8 cellular contexts compared by ENCODE assay signal in the genomic region with DNA sequence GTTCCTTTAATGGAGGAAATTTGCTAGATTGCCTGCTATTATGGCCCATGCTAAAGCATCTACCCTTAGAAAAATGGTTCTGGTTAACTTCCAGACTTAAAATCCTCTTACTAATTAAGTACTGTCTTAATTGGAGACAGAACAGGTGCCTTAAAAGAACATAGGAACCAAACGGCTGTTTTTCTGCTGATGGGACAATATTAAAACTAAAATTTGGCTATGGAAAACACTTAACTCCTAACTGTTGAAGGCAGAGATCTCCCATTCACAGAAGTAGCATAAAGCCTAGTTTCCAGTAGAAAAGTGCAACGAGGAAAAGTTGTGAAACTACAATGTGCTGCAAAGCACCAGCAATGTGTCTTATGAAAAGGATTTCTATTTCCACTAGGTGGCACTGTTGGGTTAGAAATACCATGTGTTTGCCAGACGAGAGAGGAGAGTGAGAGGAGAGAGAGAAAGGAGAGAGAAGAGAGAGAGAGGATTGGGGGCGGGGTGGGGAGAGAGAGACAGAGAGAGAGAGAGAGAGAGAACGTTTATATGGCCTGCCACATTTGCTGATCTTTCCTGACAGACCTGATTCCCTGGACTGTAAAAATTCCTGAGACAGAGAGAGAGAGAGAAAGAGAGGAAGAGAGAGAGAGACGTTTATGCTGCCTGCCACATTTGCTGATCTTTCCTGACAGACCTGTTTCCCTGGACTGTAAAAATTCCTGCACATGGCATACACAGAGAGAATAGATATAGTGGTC. TPM values are rescaled to one million over a fixed set of nuclear protein-coding genes. Genes with fewer than 3 reads are reported as not detected.
DNase-seq lines count a peak whose midpoint lies in the region; ATAC-seq, FAIRE-seq and TF ChIP-seq lines count a peak whose summit lies in the region.

No MANE protein-coding gene starts in this region.

- no peaks in the 10 kb centered on the region for H3K4me1 ChIP-seq in upper lobe of right lung

- TF ChIP-seq CTCF in bronchial epithelial cell (IDR thresholded peaks at IDR 0.05; ENCODE audit: insufficient read depth, low read length, severe bottlenecking): peak; percentile 44
- TF ChIP-seq CTCF in upper lobe of right lung (IDR thresholded peaks at IDR 0.05): peak; percentile 65

- H3K36me3 ChIP-seq in bronchial epithelial cell (ENCODE audit: control insufficient read depth, insufficient read depth, low read length) (no peaks in the 10 kb centered on the region), upper lobe of right lung (no peaks in the 10 kb centered on the region)

- no peaks in the 10 kb centered on the region for H3K9me3 ChIP-seq in upper lobe of right lung

- FAIRE-seq in GM19239 (lab: Jason Lieb, UNC) (peak; percentile 81), bronchial epithelial cell (lab: Jason Lieb, UNC) (no peak)

- peak; percentile 82 for DNase-seq in DMS53 treated with DMSO at 0.1 percent for 48 hours (lab: John Stamatoyannopoulos, UW; ENCODE audit: unreplicated experiment)
- DNase-seq in GM19239 (ENCODE audit: insufficient read length, low spot score): peak; percentile 25
- peak; percentile 9 for DNase-seq in NCI-H82 treated with DMSO at 0.1 percent for 48 hours (lab: John Stamatoyannopoulos, UW; ENCODE audit: unreplicated experiment)
- DNase-seq in bronchial epithelial cell (ENCODE audit: low read depth): peak; percentile 72
- peak; percentile 71 for DNase-seq in left kidney (ENCODE audit: low read depth, low spot score)
- DNase-seq in upper lobe of right lung: no peak
- no peak for DNase-seq in GDM1 (lab: John Stamatoyannopoulos, UW)

- no peak overlapping the region for H3K27ac ChIP-seq in upper lobe of right lung

- H3K27me3 ChIP-seq in bronchial epithelial cell (ENCODE audit: control insufficient read depth, insufficient read depth, low read length) (no peaks in the 10 kb centered on the region), upper lobe of right lung (no peaks in the 10 kb centered on the region)

- H3K4me3 ChIP-seq in bronchial epithelial cell (ENCODE audit: low read depth, low read length): no peak overlapping the region
- no peak overlapping the region for H3K4me3 ChIP-seq in upper lobe of right lung

- intact Hi-C loops in upper lobe of right lung (cut with DNase I): no loop called here

- ATAC-seq in HG03432 (IDR thresholded peaks at IDR 0.05; ENCODE audit: unreplicated experiment): peak; percentile 90
- peak; percentile 86 for ATAC-seq in upper lobe of right lung

RNA-seq across cellular contexts. Expression of a gene that starts 51.5 kb away (rescaled TPM):
- total RNA-seq in bronchial epithelial cell (1.0 and 1.8 TPM in 2 replicates), upper lobe of right lung (0.12 TPM)

Comparison
In these comparisons a context has a peak if more than half of its experiments do, and no peak if none do; other contexts are left out.
1. DNase-seq: peak in DMS53 treated with DMSO at 0.1 percent for 48 hours (single experiment), GM19239 (single experiment), NCI-H82 treated with DMSO at 0.1 percent for 48 hours (single experiment), bronchial epithelial cell (single experiment) and left kidney (single experiment); none in upper lobe of right lung (single experiment) and GDM1 (single experiment).